1 cellular context compared by ENCODE assay signal in genomic region chr12:112236386-112236785, GRCh38.
TF ChIP-seq lines count a peak whose summit lies in the region.

No MANE protein-coding gene starts in this region.

TF ChIP-seq in SK-N-SH treated with all-trans-retinoic acid at 6 μM for 48 hours, 23 proteins besides CTCF, POLR2A, EP300 and RAD21 (continued from another document):
- no peak for TF ChIP-seq CSRNP3 (CRISPR knock-in tag; IDR thresholded peaks at IDR 0.05)
- TF ChIP-seq ZNF565 (CRISPR knock-in tag; conservative IDR thresholded peaks at IDR 0.05; ENCODE audit: low read depth): no peak
- TF ChIP-seq ZFP30 (CRISPR knock-in tag; IDR thresholded peaks at IDR 0.05): no peak
- TF ChIP-seq TSHZ2 (CRISPR knock-in tag; IDR thresholded peaks at IDR 0.05): no peak
- TF ChIP-seq PPARA (CRISPR knock-in tag; IDR thresholded peaks at IDR 0.05; ENCODE audit: borderline replicate concordance): no peak
- TF ChIP-seq ZFP3 (CRISPR knock-in tag; IDR thresholded peaks at IDR 0.05): no peak
- no peak for TF ChIP-seq SNAI2 (CRISPR knock-in tag; IDR thresholded peaks at IDR 0.05)
- TF ChIP-seq BACH2 (CRISPR knock-in tag; IDR thresholded peaks at IDR 0.05; ENCODE audit: borderline replicate concordance): no peak
- no peak for TF ChIP-seq RARB (CRISPR knock-in tag; IDR thresholded peaks at IDR 0.05)
